In the genomic region with DNA sequence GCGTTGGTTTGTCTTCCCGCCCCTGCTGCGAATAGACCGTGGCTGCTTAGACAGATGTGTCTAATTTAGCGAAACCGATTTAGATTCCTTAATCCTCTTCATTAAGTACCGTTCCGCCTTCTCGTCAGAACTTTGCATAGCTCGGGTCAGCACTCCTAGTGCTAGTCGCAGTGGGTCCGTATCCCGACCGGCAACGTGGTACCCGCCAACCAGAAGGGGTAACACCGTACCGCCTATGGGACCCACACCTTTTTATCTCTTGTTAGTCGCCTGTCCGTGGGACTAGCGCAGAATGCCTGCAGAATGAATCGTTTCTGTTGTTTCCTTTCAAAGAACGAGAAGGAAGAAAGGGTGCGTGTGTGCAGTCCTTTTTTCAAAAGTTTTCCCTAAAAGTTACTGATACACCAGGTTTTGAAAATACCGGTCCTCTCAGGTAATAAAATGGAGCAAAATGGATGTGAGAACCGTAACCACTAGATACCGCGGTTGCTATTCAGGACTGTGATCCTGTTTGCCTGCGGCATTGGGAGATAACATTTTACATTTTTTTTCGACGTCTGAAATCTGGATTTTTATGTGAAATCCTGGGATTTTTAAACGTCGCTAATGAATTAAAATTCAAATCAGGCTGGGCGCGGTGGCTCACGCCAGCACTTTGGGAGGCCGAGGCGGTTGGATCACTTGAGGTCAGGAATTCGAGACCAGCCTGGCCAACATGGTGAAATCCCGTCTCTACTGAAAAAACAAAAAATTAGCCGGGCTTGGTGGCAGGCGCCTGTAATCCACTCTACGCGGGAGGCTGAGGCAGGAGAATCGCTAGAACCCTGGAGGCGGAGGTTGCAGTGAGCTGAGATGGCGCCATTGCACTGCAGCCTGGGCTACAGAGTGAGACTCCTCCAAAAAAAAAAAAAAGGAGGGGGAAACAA, we compare ENCODE assay signal across 8 cellular contexts. TPM values are rescaled to one million over a fixed set of nuclear protein-coding genes. Genes with fewer than 3 reads are reported as not detected.
DNase-seq lines count a peak whose midpoint lies in the region; ATAC-seq and TF ChIP-seq lines count a peak whose summit lies in the region.

No MANE protein-coding gene starts in this region.

- H4K8ac ChIP-seq in mesendoderm (ENCODE audit: low read depth, low read length): no peak overlapping the region

- peak overlapping the region; percentile 36 for H4K5ac ChIP-seq in mesendoderm (ENCODE audit: low read length)

- DNase-seq in Caco-2: peak in 1 of 2 experiments; percentile 41
- DNase-seq in MCF 10A (ENCODE audit: unreplicated experiment): no peak
- no peak for DNase-seq in mesendoderm
- no peak for DNase-seq in OCI-M2 (lab: John Stamatoyannopoulos, UW; ENCODE audit: unreplicated experiment)
- no peak for DNase-seq in GM19240 (ENCODE audit: insufficient read length, low spot score)

- H3K27me3 ChIP-seq in Caco-2 (replicated peaks; ENCODE audit: control insufficient read depth, insufficient read depth, low read length): no peaks in the 10 kb centered on the region
- no peaks in the 10 kb centered on the region for H3K27me3 ChIP-seq in HUES48 (ENCODE audit: control insufficient read depth, insufficient read depth, low read length)
- no peaks in the 10 kb centered on the region for H3K27me3 ChIP-seq in mesendoderm (ENCODE audit: insufficient read depth, low read length, poor library complexity)

- H3K4ac ChIP-seq in mesendoderm (ENCODE audit: low read depth, low read length): peak overlapping the region; percentile 62

- no CpG with 5 or more reads among the region's 47 CpGs for WGBS in mesendoderm (ENCODE audit: extremely low coverage, insufficient coverage, low lambda C conversion rate)

- H2AK5ac ChIP-seq in mesendoderm (ENCODE audit: low read length): peak overlapping the region; percentile 52

- H3K9me3 ChIP-seq in Caco-2 (no peaks in the 10 kb centered on the region), HUES48 (ENCODE audit: control insufficient read depth, insufficient read depth, low read length) (no peaks in the 10 kb centered on the region)

- peak overlapping the region; percentile 51 for H3K18ac ChIP-seq in mesendoderm (ENCODE audit: low read length)

- H3K9ac ChIP-seq in HUES48 (ENCODE audit: low read depth, low read length) (peak overlapping the region; percentile 100), mesendoderm (ENCODE audit: low read length) (peak overlapping the region; percentile 94)

- H2BK5ac ChIP-seq in mesendoderm (ENCODE audit: low read length): peak overlapping the region; percentile 57

- peaks cover 1% of the 10 kb centered on the region for H3K79me1 ChIP-seq in mesendoderm (ENCODE audit: low read length)

- 0 out of 2 replicates have a peak, but pooled peaks cover 2% of the 10 kb centered on the region for H3K36me3 ChIP-seq in Caco-2 (ENCODE audit: control insufficient read depth, insufficient read depth, low read length)
- H3K36me3 ChIP-seq in HUES48 (ENCODE audit: control insufficient read depth, insufficient read depth, low read length): peaks cover 30% of the 10 kb centered on the region
- peaks cover 4% of the 10 kb centered on the region for H3K36me3 ChIP-seq in mesendoderm (ENCODE audit: control insufficient read depth, insufficient read depth, low read length)

- peaks cover 55% of the 10 kb centered on the region for H3K36me3 Mint-ChIP-seq in Caco-2 (ENCODE audit: insufficient read depth, unreplicated experiment)
- peaks cover 48% of the 10 kb centered on the region for H3K36me3 Mint-ChIP-seq in MCF 10A (ENCODE audit: insufficient read depth, unreplicated experiment)

- CTCF ChIA-PET in Caco-2 (lab: Charles Lee): interaction anchor here (0.5 to 1.3 kb wide), 7 partner anchors 12 to 176 kb away, joined by 3 to 8 read pairs (median 5); partner anchors contain the start of genes DYNLL2 and MRPS23
- CTCF ChIA-PET in MCF 10A (lab: Yijun Ruan, JAX): interaction anchor here (1.0 to 1.6 kb wide), 4 partner anchors 60 to 304 kb away, joined by 3 to 6 read pairs (median 4); no protein-coding TSS in a partner anchor

- POLR2A ChIA-PET in Caco-2 (lab: Charles Lee): interaction anchor here (0.5 to 2.8 kb wide), 19 partner anchors 9 to 919 kb away, joined by 3 to 59 read pairs (median 4); partner anchors contain the start of genes DYNLL2 and MRPS23
- POLR2A ChIA-PET in MCF 10A (lab: Yijun Ruan, JAX): interaction anchor here (0.6 to 3.7 kb wide), 28 partner anchors 10 to 624 kb away, joined by 3 to 53 read pairs (median 6); partner anchors contain the start of genes DYNLL2, MRPS23 and VEZF1

- peaks cover 24% of the 10 kb centered on the region for H3K4me1 ChIP-seq in Caco-2
- H3K4me1 ChIP-seq in HUES48 (ENCODE audit: control insufficient read depth, insufficient read depth, low read length): peaks cover 25% of the 10 kb centered on the region
- H3K4me1 ChIP-seq in mesendoderm (ENCODE audit: control insufficient read depth, low read depth, low read length): peaks cover 2% of the 10 kb centered on the region

- peak overlapping the region; percentile 97 for H3K4me3 Mint-ChIP-seq in Caco-2 (ENCODE audit: unreplicated experiment)
- peak overlapping the region; percentile 99 for H3K4me3 Mint-ChIP-seq in MCF 10A (ENCODE audit: unreplicated experiment)

- H3K56ac ChIP-seq in mesendoderm (ENCODE audit: low read length): peak overlapping the region; percentile 93

- H2BK120ac ChIP-seq in mesendoderm (ENCODE audit: low read depth, low read length): no peak overlapping the region

- no peaks in the 10 kb centered on the region for H3K27me3 Mint-ChIP-seq in Caco-2 (ENCODE audit: insufficient read depth, unreplicated experiment)
- H3K27me3 Mint-ChIP-seq in MCF 10A (ENCODE audit: insufficient read depth, unreplicated experiment): no peaks in the 10 kb centered on the region

- H3K27ac Mint-ChIP-seq in Caco-2 (ENCODE audit: unreplicated experiment) (peak overlapping the region; percentile 100), MCF 10A (ENCODE audit: low read depth, unreplicated experiment) (peak overlapping the region; percentile 99)

- H3K23ac ChIP-seq in mesendoderm (ENCODE audit: low read length): peak overlapping the region; percentile 72

- TF ChIP-seq CTCF in Caco-2 (IDR thresholded peaks at IDR 0.05; ENCODE audit: insufficient read depth in 1 of 2, low read depth in 1 of 2, low read length in 1 of 2, severe bottlenecking in 1 of 2, unreplicated experiment in 1 of 2) (no peak), MCF 10A (IDR thresholded peaks at IDR 0.05; ENCODE audit: unreplicated experiment) (no peak)

- intact Hi-C loops in Caco-2 (cut with micrococcal nuclease; ENCODE audit: unreplicated experiment) (loop anchor here (1.0 kb wide), 2 partner anchors 15 to 76 kb away; no protein-coding TSS in a partner anchor), MCF 10A (cut with micrococcal nuclease) (loop anchor here (1.0 kb wide), 2 partner anchors 75 to 105 kb away; partner anchors contain the start of gene DYNLL2)

- peak overlapping the region; percentile 96 for H3K27ac ChIP-seq in HUES48 (ENCODE audit: low read depth, low read length)
- H3K27ac ChIP-seq in mesendoderm (ENCODE audit: low read depth, low read length): peak overlapping the region; percentile 42

- peak; percentile 34 for ATAC-seq in GM21381 (IDR thresholded peaks at IDR 0.05; ENCODE audit: unreplicated experiment)
- ATAC-seq in GM21423 (IDR thresholded peaks at IDR 0.05; ENCODE audit: unreplicated experiment): no peak

- H3K79me2 ChIP-seq in mesendoderm (ENCODE audit: control insufficient read depth, insufficient read depth, low read length): peaks cover 35% of the 10 kb centered on the region

- peaks cover 27% of the 10 kb centered on the region for H3K4me1 Mint-ChIP-seq in Caco-2 (ENCODE audit: low read depth, unreplicated experiment)
- H3K4me1 Mint-ChIP-seq in MCF 10A (ENCODE audit: insufficient read depth, unreplicated experiment): peaks cover 22% of the 10 kb centered on the region

- H3K4me3 ChIP-seq in Caco-2 (ENCODE audit: low read depth, low read length) (peak overlapping the region; percentile 85), HUES48 (ENCODE audit: low read depth, low read length) (peak overlapping the region; percentile 97), mesendoderm (ENCODE audit: low read length) (peak overlapping the region; percentile 68)

- BruUV-seq in Caco-2 (replicated peaks; lab: Mats Ljungman, UMichigan) (TSS peak; percentile 79), MCF 10A (replicated peaks; lab: Mats Ljungman, UMichigan) (no TSS peak)

- no peak overlapping the region for H2BK15ac ChIP-seq in mesendoderm (replicated peaks; ENCODE audit: low read depth)

- H3K9me3 Mint-ChIP-seq in Caco-2 (ENCODE audit: unreplicated experiment) (no peaks in the 10 kb centered on the region), MCF 10A (ENCODE audit: unreplicated experiment) (no peaks in the 10 kb centered on the region)

- H3K4me2 ChIP-seq in mesendoderm (ENCODE audit: low read length): peak overlapping the region; percentile 95

RNA-seq across cellular contexts. Expression of gene SRSF1, which starts 1.0 kb away (rescaled TPM):
- 308 and 325 TPM in 2 replicates for total RNA-seq in Caco-2 (2022)
- total RNA-seq in MCF 10A (2022): 381 and 493 TPM in 2 replicates
- polyA plus RNA-seq in mesendoderm (2013, experiment 1 of 2): 461 TPM
- polyA plus RNA-seq in mesendoderm (2013, experiment 2 of 2): 462 TPM

RNA-seq across cellular contexts. Expression of gene VEZF1, which starts 20.0 kb away (rescaled TPM):
- 52.1 and 54.9 TPM in 2 replicates for total RNA-seq in Caco-2 (2022)
- 66.8 and 69.1 TPM in 2 replicates for total RNA-seq in MCF 10A (2022)
- polyA plus RNA-seq in mesendoderm (2013, experiment 1 of 2): 43.9 TPM
- 44.0 TPM for polyA plus RNA-seq in mesendoderm (2013, experiment 2 of 2)

RNA-seq across cellular contexts. Expression of gene CUEDC1, which starts 52.8 kb away (rescaled TPM):
- total RNA-seq in Caco-2 (2022) (27.5 TPM in 2 replicates), MCF 10A (2022) (15.6 and 21.5 TPM in 2 replicates)
- 7.0 TPM for polyA plus RNA-seq in mesendoderm (2013, experiment 1 of 2)
- polyA plus RNA-seq in mesendoderm (2013, experiment 2 of 2): 7.6 TPM
